Comparison of ENCODE assay signal across 37 cellular contexts in the genomic region with DNA sequence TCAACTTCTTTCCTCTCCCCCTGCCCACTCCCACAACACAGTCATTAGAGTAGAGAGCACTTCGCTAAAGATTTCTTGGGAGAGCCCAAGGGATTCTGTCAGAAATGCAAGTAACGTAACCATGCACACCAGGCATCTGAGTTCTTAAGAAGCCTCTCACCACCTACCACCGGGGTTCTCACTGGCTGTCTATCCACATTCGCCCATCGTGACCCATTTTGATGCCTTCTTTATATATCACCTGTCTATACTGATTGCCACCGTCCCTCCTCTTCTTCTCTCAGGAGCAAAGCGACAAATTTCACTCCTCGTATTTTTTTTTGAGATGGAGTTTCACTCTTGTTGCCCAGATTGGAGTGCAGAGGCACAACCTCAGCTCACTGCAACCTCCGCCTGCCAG. TPM values are rescaled to one million over a fixed set of nuclear protein-coding genes. Genes with fewer than 3 reads are reported as not detected.
"Had no signal": no experiment of that assay in that cellular context is flagged by ENCODE, and none has a peak within 500 bp of the region (broad histone marks: within the 10 kb centered on the region; RNA-seq: fewer than 3 reads in every experiment).

No MANE protein-coding gene starts in this region.

- DNase-seq: activated effector memory CD4-positive, alpha-beta T cell treated with anti-CD3 and anti-CD28 coated beads, Interleukin-2, amount 50 U/mL, for 16 hours; activated effector memory CD4-positive, alpha-beta T cell treated with Interleukin-2 at 50 U/mL for 16 hours; activated gamma-delta T cell; activated gamma-delta T cell treated with Interleukin-2 at 50 U/mL for 16 hours; activated naive CD4-positive, alpha-beta T cell; activated naive CD4-positive, alpha-beta T cell treated with anti-CD3 and anti-CD28 coated beads for 36 hours; activated naive CD4-positive, alpha-beta T cell treated with anti-CD3 and anti-CD28 coated beads, Interleukin-2, amount 10 ng/mL, durations not matched to agents 7 days and 5 days; activated naive CD4-positive, alpha-beta T cell treated with anti-CD3 and anti-CD28 coated beads, Interleukin-2, amount 50 U/mL, for 16 hours; activated naive CD4-positive, alpha-beta T cell treated with Interleukin-2 at 50 U/mL for 16 hours; activated naive CD8-positive, alpha-beta T cell treated with anti-CD3 and anti-CD28 coated beads for 36 hours; activated naive CD8-positive, alpha-beta T cell treated with anti-CD3 and anti-CD28 coated beads, Interleukin-2, amount 10 ng/mL, durations not matched to agents 7 days and 5 days; activated naive CD8-positive, alpha-beta T cell treated with anti-CD3 and anti-CD28 coated beads, Interleukin-2, amount 50 U/mL, for 24 hours; activated T-cell treated with anti-CD3 and anti-CD28 coated beads, Interleukin-2, amount 50 U/mL, for 1 hour; activated T-cell treated with anti-CD3 and anti-CD28 coated beads, Interleukin-2, amount 50 U/mL, for 24 hours; activated T-cell treated with anti-CD3 and anti-CD28 coated beads, Interleukin-2, amount 50 U/mL, for 4 hours; activated T-cell treated with anti-CD3 and anti-CD28 coated beads, Interleukin-2, amount 50 U/mL, for 48 hours; activated T-cell treated with anti-CD3 and anti-CD28 coated beads, Interleukin-2, amount 50 U/mL, for 72 hours; adrenal gland; amniotic stem cell; amygdala; anterior cingulate cortex; aorta; body of pancreas; brain microvascular endothelial cell; central memory CD4-positive, alpha-beta T cell; cerebellar nuclear complex had no signal

- H3K36me3 ChIP-seq: adrenal gland, ascending aorta, brain microvascular endothelial cell, breast epithelium, cardiac muscle cell had no signal

- H3K4me1 Mint-ChIP-seq: activated naive CD4-positive, alpha-beta T cell treated with anti-CD3 and anti-CD28 coated beads, Interleukin-2, amount 10 ng/mL, durations not matched to agents 7 days and 5 days; activated naive CD4-positive, alpha-beta T cell treated with anti-CD3 and anti-CD28 coated beads, Interleukin-2, amount 50 U/mL, for 24 hours; activated naive CD8-positive, alpha-beta T cell treated with anti-CD3 and anti-CD28 coated beads for 36 hours; activated naive CD8-positive, alpha-beta T cell treated with anti-CD3 and anti-CD28 coated beads, Interleukin-2, amount 10 ng/mL, durations not matched to agents 7 days and 5 days; activated naive CD8-positive, alpha-beta T cell treated with anti-CD3 and anti-CD28 coated beads, Interleukin-2, amount 50 U/mL, for 24 hours; activated T-helper 17 cell treated with anti-CD3 and anti-CD28 coated beads, Interleukin-2, amount 50 U/mL, for 72 hours; central memory CD8-positive, alpha-beta T cell had no signal

- H3K9me3 Mint-ChIP-seq: activated naive CD4-positive, alpha-beta T cell treated with anti-CD3 and anti-CD28 coated beads for 36 hours; activated naive CD4-positive, alpha-beta T cell treated with anti-CD3 and anti-CD28 coated beads, Interleukin-2, amount 10 ng/mL, durations not matched to agents 7 days and 5 days; activated naive CD4-positive, alpha-beta T cell treated with anti-CD3 and anti-CD28 coated beads, Interleukin-2, amount 50 U/mL, for 24 hours; activated naive CD4-positive, alpha-beta T cell treated with anti-CD3 and anti-CD28 coated beads, Interleukin-2, amount 50 U/mL, for 72 hours; activated naive CD8-positive, alpha-beta T cell treated with anti-CD3 and anti-CD28 coated beads for 36 hours; activated naive CD8-positive, alpha-beta T cell treated with anti-CD3 and anti-CD28 coated beads, Interleukin-2, amount 10 ng/mL, durations not matched to agents 7 days and 5 days; activated naive CD8-positive, alpha-beta T cell treated with anti-CD3 and anti-CD28 coated beads, Interleukin-2, amount 50 U/mL, for 24 hours; activated T-cell treated with anti-CD3 and anti-CD28 coated beads, Interleukin-2, amount 50 U/mL, for 24 hours; activated T-cell treated with anti-CD3 and anti-CD28 coated beads, Interleukin-2, amount 50 U/mL, for 4 hours; activated T-cell treated with anti-CD3 and anti-CD28 coated beads, Interleukin-2, amount 50 U/mL, for 72 hours; activated T-helper 1 cell treated with anti-CD3 and anti-CD28 coated beads, Interleukin-12 subunit alpha, Interleukin-12 subunit beta, Interleukin-2, Interleukin-4 antibody, amounts not matched to agents 30 ng/mL and 10 ng/mL and 1 ng/mL, durations not matched to agents 14 hours and 24 hours and 36 hours; activated T-helper 17 cell treated with anti-CD3 and anti-CD28 coated beads, Interleukin-2, amount 50 U/mL, for 72 hours; activated T-helper 2 cell treated with anti-CD3 and anti-CD28 coated beads, Interferon-gamma antibody, Interleukin-2, Interleukin-4, amounts not matched to agents 10 μg/mL and 5 μg/mL and 100 μg/mL, durations not matched to agents 14 hours and 24 hours and 36 hours; brain; central memory CD8-positive, alpha-beta T cell had no signal

- H3K4me3 Mint-ChIP-seq: activated naive CD4-positive, alpha-beta T cell treated with anti-CD3 and anti-CD28 coated beads for 36 hours; activated naive CD4-positive, alpha-beta T cell treated with anti-CD3 and anti-CD28 coated beads, Interleukin-2, amount 10 ng/mL, durations not matched to agents 7 days and 5 days; activated naive CD4-positive, alpha-beta T cell treated with anti-CD3 and anti-CD28 coated beads, Interleukin-2, amount 50 U/mL, for 24 hours; activated naive CD8-positive, alpha-beta T cell; activated naive CD8-positive, alpha-beta T cell treated with anti-CD3 and anti-CD28 coated beads for 36 hours; activated naive CD8-positive, alpha-beta T cell treated with anti-CD3 and anti-CD28 coated beads, Interleukin-2, amount 10 ng/mL, durations not matched to agents 7 days and 5 days; activated naive CD8-positive, alpha-beta T cell treated with anti-CD3 and anti-CD28 coated beads, Interleukin-2, amount 50 U/mL, for 24 hours; activated T-cell treated with anti-CD3 and anti-CD28 coated beads, Interleukin-2, amount 50 U/mL, for 24 hours; activated T-cell treated with anti-CD3 and anti-CD28 coated beads, Interleukin-2, amount 50 U/mL, for 4 hours; activated T-cell treated with anti-CD3 and anti-CD28 coated beads, Interleukin-2, amount 50 U/mL, for 72 hours; activated T-helper 1 cell treated with anti-CD3 and anti-CD28 coated beads, Interleukin-12 subunit alpha, Interleukin-12 subunit beta, Interleukin-2, Interleukin-4 antibody, amounts not matched to agents 30 ng/mL and 10 ng/mL and 1 ng/mL, durations not matched to agents 14 hours and 24 hours and 36 hours; activated T-helper 17 cell treated with anti-CD3 and anti-CD28 coated beads, Interleukin-2, amount 50 U/mL, for 72 hours; brain; central memory CD8-positive, alpha-beta T cell had no signal

- H3K4me1 ChIP-seq: ascending aorta, body of pancreas, breast epithelium had no signal

- H3K36me3 Mint-ChIP-seq: activated naive CD4-positive, alpha-beta T cell treated with anti-CD3 and anti-CD28 coated beads, Interleukin-2, amount 10 ng/mL, durations not matched to agents 7 days and 5 days; activated naive CD4-positive, alpha-beta T cell treated with anti-CD3 and anti-CD28 coated beads, Interleukin-2, amount 50 U/mL, for 24 hours; activated naive CD4-positive, alpha-beta T cell treated with anti-CD3 and anti-CD28 coated beads, Interleukin-2, amount 50 U/mL, for 72 hours; activated naive CD8-positive, alpha-beta T cell; activated naive CD8-positive, alpha-beta T cell treated with anti-CD3 and anti-CD28 coated beads for 36 hours; activated naive CD8-positive, alpha-beta T cell treated with anti-CD3 and anti-CD28 coated beads, Interleukin-2, amount 10 ng/mL, durations not matched to agents 7 days and 5 days; brain had no signal

- H3K4me3 ChIP-seq: adrenal gland, ascending aorta, body of pancreas, breast epithelium, cardiac muscle cell had no signal

- H3K27ac Mint-ChIP-seq: activated naive CD4-positive, alpha-beta T cell treated with anti-CD3 and anti-CD28 coated beads for 36 hours; activated naive CD4-positive, alpha-beta T cell treated with anti-CD3 and anti-CD28 coated beads, Interleukin-2, amount 10 ng/mL, durations not matched to agents 7 days and 5 days; activated naive CD4-positive, alpha-beta T cell treated with anti-CD3 and anti-CD28 coated beads, Interleukin-2, amount 50 U/mL, for 24 hours; activated naive CD8-positive, alpha-beta T cell; activated naive CD8-positive, alpha-beta T cell treated with anti-CD3 and anti-CD28 coated beads for 36 hours; activated naive CD8-positive, alpha-beta T cell treated with anti-CD3 and anti-CD28 coated beads, Interleukin-2, amount 10 ng/mL, durations not matched to agents 7 days and 5 days; activated naive CD8-positive, alpha-beta T cell treated with anti-CD3 and anti-CD28 coated beads, Interleukin-2, amount 50 U/mL, for 24 hours; activated T-cell treated with anti-CD3 and anti-CD28 coated beads, Interleukin-2, amount 50 U/mL, for 24 hours; activated T-cell treated with anti-CD3 and anti-CD28 coated beads, Interleukin-2, amount 50 U/mL, for 72 hours; activated T-helper 1 cell treated with anti-CD3 and anti-CD28 coated beads, Interleukin-12 subunit alpha, Interleukin-12 subunit beta, Interleukin-2, Interleukin-4 antibody, amounts not matched to agents 30 ng/mL and 10 ng/mL and 1 ng/mL, durations not matched to agents 14 hours and 24 hours and 36 hours; activated T-helper 17 cell treated with anti-CD3 and anti-CD28 coated beads, Interleukin-2, amount 50 U/mL, for 72 hours; activated T-helper 2 cell treated with anti-CD3 and anti-CD28 coated beads, Interferon-gamma antibody, Interleukin-2, Interleukin-4, amounts not matched to agents 10 μg/mL and 5 μg/mL and 100 μg/mL, durations not matched to agents 14 hours and 24 hours and 36 hours had no signal

- H3K27me3 ChIP-seq: adrenal gland, ascending aorta, body of pancreas, breast epithelium had no signal

- H3K9me3 ChIP-seq: adrenal gland, ascending aorta, body of pancreas, breast epithelium had no signal

RNA-seq across cellular contexts. Expression of a gene that starts 23.9 kb away (rescaled TPM):
- total RNA-seq: activated naive CD4-positive, alpha-beta T cell treated with anti-CD3 and anti-CD28 coated beads for 36 hours; activated naive CD8-positive, alpha-beta T cell treated with anti-CD3 and anti-CD28 coated beads, Interleukin-2, amount 10 ng/mL, durations not matched to agents 7 days and 5 days; activated T-helper 1 cell treated with anti-CD3 and anti-CD28 coated beads, Interleukin-12 subunit alpha, Interleukin-12 subunit beta, Interleukin-2, Interleukin-4 antibody, amounts not matched to agents 30 ng/mL and 10 ng/mL and 1 ng/mL, durations not matched to agents 14 hours and 24 hours and 36 hours; activated T-helper 2 cell treated with anti-CD3 and anti-CD28 coated beads, Interferon-gamma antibody, Interleukin-2, Interleukin-4, amounts not matched to agents 10 μg/mL and 5 μg/mL and 100 μg/mL, durations not matched to agents 14 hours and 24 hours and 36 hours had no signal
